Comparison of ENCODE assay signal across 2 cellular contexts in the genomic region with DNA sequence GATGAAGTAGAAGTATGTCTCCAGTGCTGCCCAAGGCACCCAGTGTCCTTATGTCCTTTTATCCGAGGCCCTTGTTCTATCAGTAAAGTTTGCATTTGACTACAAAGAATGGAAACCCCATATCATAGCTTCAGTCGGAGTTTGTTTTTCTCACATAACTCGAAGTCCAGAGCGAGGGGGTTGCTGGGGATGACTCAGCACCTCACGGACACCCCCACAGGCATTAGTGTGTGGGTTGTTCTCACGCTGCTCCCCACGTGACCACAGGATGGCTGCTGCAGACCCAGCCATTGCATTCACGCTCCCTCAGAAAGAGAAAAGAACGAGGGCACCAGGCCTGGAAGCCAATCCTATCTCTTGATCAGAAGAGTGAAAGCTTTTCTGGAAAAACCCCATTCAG.
TF ChIP-seq lines count a peak whose summit lies in the region.

No MANE protein-coding gene starts in this region.

TF ChIP-seq in K562, 482 proteins besides CTCF, POLR2A, EP300 and RAD21:
- TF ChIP-seq RBM25 (IDR thresholded peaks at IDR 0.05; ENCODE audit: low read depth, low read length, severe bottlenecking) (peak; percentile 32), NFE2 (IDR thresholded peaks at IDR 0.05; ENCODE audit: low read depth) (peak; percentile 27; the same call in 1 of the 2 replicates), HMGN3 (IDR thresholded peaks at IDR 0.05; ENCODE audit: borderline replicate concordance, extremely low read depth, insufficient read length, low read depth, low read length) (no peak), RB1 (IDR thresholded peaks at IDR 0.05; ENCODE audit: low read depth) (no peak), ZNF316 (IDR thresholded peaks at IDR 0.05) (no peak), PPARD (CRISPR knock-in tag; IDR thresholded peaks at IDR 0.05) (no peak), EGR1 (conservative IDR thresholded peaks at IDR 0.05) (peak; percentile 30; the same call in 1 of the 2 replicates), MEIS2 (IDR thresholded peaks at IDR 0.05; ENCODE audit: partially characterized antibody) (no peak), MTA2 (IDR thresholded peaks at IDR 0.05; ENCODE audit: low read depth) (no peak), C11orf30 (IDR thresholded peaks at IDR 0.05; ENCODE audit: low read depth) (no peak), YBX1 (IDR thresholded peaks at IDR 0.05) (no peak), ZNF764 (CRISPR knock-in tag; IDR thresholded peaks at IDR 0.05; ENCODE audit: low read depth) (no peak), XRCC4 (IDR thresholded peaks at IDR 0.05; ENCODE audit: extremely low read depth, insufficient read depth, insufficient read length) (no peak), FOXP1 (CRISPR knock-in tag; IDR thresholded peaks at IDR 0.05) (no peak)
- TF ChIP-seq, protein P1, sequence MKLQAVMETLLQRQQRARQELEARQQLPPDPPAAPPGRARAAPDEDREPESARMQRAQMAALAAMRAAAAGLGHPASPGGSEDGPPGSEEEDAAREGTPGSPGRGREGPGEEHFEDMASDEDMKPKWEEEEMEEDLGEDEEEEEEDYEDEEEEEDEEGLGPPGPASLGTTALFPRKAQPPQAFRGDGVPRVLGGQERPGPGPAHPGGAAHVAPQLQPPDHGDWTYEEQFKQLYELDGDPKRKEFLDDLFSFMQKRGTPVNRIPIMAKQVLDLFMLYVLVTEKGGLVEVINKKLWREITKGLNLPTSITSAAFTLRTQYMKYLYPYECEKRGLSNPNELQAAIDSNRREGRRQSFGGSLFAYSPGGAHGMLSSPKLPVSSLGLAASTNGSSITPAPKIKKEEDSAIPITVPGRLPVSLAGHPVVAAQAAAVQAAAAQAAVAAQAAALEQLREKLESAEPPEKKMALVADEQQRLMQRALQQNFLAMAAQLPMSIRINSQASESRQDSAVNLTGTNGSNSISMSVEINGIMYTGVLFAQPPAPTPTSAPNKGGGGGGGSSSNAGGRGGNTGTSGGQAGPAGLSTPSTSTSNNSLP (IDR thresholded peaks at IDR 0.05; ENCODE audit: borderline replicate concordance, low read depth, low read length): no peak
- TF ChIP-seq, protein P2, sequence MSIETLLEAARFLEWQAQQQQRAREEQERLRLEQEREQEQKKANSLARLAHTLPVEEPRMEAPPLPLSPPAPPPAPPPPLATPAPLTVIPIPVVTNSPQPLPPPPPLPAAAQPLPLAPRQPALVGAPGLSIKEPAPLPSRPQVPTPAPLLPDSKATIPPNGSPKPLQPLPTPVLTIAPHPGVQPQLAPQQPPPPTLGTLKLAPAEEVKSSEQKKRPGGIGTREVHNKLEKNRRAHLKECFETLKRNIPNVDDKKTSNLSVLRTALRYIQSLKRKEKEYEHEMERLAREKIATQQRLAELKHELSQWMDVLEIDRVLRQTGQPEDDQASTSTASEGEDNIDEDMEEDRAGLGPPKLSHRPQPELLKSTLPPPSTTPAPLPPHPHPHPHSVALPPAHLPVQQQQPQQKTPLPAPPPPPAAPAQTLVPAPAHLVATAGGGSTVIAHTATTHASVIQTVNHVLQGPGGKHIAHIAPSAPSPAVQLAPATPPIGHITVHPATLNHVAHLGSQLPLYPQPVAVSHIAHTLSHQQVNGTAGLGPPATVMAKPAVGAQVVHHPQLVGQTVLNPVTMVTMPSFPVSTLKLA (conservative IDR thresholded peaks at IDR 0.05): no peak
- TF ChIP-seq, protein P3, sequence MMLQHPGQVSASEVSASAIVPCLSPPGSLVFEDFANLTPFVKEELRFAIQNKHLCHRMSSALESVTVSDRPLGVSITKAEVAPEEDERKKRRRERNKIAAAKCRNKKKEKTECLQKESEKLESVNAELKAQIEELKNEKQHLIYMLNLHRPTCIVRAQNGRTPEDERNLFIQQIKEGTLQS (IDR thresholded peaks at IDR 0.05): no peak
- TF ChIP-seq, protein P3 (CRISPR knock-in tag; conservative IDR thresholded peaks at IDR 0.05): no peak
- TF ChIP-seq, protein P4, sequence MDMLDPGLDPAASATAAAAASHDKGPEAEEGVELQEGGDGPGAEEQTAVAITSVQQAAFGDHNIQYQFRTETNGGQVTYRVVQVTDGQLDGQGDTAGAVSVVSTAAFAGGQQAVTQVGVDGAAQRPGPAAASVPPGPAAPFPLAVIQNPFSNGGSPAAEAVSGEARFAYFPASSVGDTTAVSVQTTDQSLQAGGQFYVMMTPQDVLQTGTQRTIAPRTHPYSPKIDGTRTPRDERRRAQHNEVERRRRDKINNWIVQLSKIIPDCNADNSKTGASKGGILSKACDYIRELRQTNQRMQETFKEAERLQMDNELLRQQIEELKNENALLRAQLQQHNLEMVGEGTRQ (CRISPR knock-in tag; IDR thresholded peaks at IDR 0.05): 0 out of 2 replicates have a peak, but pooled peaks have one; percentile 11
- TF ChIP-seq, protein P5, sequence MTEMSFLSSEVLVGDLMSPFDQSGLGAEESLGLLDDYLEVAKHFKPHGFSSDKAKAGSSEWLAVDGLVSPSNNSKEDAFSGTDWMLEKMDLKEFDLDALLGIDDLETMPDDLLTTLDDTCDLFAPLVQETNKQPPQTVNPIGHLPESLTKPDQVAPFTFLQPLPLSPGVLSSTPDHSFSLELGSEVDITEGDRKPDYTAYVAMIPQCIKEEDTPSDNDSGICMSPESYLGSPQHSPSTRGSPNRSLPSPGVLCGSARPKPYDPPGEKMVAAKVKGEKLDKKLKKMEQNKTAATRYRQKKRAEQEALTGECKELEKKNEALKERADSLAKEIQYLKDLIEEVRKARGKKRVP (CRISPR knock-in tag; IDR thresholded peaks at IDR 0.05): no peak
- TF ChIP-seq, protein P6, sequence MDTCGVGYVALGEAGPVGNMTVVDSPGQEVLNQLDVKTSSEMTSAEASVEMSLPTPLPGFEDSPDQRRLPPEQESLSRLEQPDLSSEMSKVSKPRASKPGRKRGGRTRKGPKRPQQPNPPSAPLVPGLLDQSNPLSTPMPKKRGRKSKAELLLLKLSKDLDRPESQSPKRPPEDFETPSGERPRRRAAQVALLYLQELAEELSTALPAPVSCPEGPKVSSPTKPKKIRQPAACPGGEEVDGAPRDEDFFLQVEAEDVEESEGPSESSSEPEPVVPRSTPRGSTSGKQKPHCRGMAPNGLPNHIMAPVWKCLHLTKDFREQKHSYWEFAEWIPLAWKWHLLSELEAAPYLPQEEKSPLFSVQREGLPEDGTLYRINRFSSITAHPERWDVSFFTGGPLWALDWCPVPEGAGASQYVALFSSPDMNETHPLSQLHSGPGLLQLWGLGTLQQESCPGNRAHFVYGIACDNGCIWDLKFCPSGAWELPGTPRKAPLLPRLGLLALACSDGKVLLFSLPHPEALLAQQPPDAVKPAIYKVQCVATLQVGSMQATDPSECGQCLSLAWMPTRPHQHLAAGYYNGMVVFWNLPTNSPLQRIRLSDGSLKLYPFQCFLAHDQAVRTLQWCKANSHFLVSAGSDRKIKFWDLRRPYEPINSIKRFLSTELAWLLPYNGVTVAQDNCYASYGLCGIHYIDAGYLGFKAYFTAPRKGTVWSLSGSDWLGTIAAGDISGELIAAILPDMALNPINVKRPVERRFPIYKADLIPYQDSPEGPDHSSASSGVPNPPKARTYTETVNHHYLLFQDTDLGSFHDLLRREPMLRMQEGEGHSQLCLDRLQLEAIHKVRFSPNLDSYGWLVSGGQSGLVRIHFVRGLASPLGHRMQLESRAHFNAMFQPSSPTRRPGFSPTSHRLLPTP (IDR thresholded peaks at IDR 0.05; ENCODE audit: borderline replicate concordance, extremely low read depth, insufficient read length): no peak

TF ChIP-seq in SK-N-SH, 30 proteins besides CTCF, POLR2A, EP300 and RAD21:
- TF ChIP-seq, protein P7, sequence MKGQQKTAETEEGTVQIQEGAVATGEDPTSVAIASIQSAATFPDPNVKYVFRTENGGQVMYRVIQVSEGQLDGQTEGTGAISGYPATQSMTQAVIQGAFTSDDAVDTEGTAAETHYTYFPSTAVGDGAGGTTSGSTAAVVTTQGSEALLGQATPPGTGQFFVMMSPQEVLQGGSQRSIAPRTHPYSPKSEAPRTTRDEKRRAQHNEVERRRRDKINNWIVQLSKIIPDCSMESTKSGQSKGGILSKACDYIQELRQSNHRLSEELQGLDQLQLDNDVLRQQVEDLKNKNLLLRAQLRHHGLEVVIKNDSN (IDR thresholded peaks at IDR 0.05; ENCODE audit: borderline replicate concordance, low read depth): no peak
- TF ChIP-seq YY1 (IDR thresholded peaks at IDR 0.05; ENCODE audit: low read depth) (no peak), NFIC (IDR thresholded peaks at IDR 0.05; ENCODE audit: borderline replicate concordance) (no peak), JUND (IDR thresholded peaks at IDR 0.05) (no peak), TCF12 (IDR thresholded peaks at IDR 0.05) (no peak), CHD2 (IDR thresholded peaks at IDR 0.05; ENCODE audit: low read length, partially characterized antibody) (no peak), TEAD4 (IDR thresholded peaks at IDR 0.05; ENCODE audit: borderline replicate concordance, insufficient read depth) (no peak), RFX5 (IDR thresholded peaks at IDR 0.05; ENCODE audit: low read length) (no peak), MXI1 (IDR thresholded peaks at IDR 0.05; ENCODE audit: low read depth, low read length) (no peak), RXRA (IDR thresholded peaks at IDR 0.05; ENCODE audit: borderline replicate concordance, low read depth) (no peak), EZH2phosphoT487 (IDR thresholded peaks at IDR 0.05; ENCODE audit: borderline replicate concordance, low read depth) (no peak)
- TF ChIP-seq, protein P8, sequence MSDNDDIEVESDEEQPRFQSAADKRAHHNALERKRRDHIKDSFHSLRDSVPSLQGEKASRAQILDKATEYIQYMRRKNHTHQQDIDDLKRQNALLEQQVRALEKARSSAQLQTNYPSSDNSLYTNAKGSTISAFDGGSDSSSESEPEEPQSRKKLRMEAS (IDR thresholded peaks at IDR 0.05; ENCODE audit: low read depth): no peak
- TF ChIP-seq, protein P4 (IDR thresholded peaks at IDR 0.05; ENCODE audit: borderline replicate concordance, low read depth, low read length): no peak
